1 cellular context compared by ENCODE assay signal in genomic region chr17:40100669-40101366, GRCh38.
A peak's percentile ranks its signal among the peaks of the same experiment; 100 is the strongest.
TF ChIP-seq lines count a peak whose summit lies in the region.

No MANE protein-coding gene starts in this region.

TF ChIP-seq in K562, 482 proteins besides CTCF, POLR2A, EP300 and RAD21 (continued from another document):
- TF ChIP-seq CHD7 (IDR thresholded peaks at IDR 0.05; ENCODE audit: low read depth, low read length) (no peak), YY1 (IDR thresholded peaks at IDR 0.05; ENCODE audit: borderline replicate concordance in 1 of 3, control insufficient read depth in 1 of 3, extremely low read depth in 1 of 3, insufficient read depth in 3 of 3, insufficient read length in 1 of 3, insufficient replicate concordance in 2 of 3, low read depth in 1 of 3, low read length in 2 of 3) (peak in 1 of 3 experiments; percentile 6), RHOXF2B (CRISPR knock-in tag; conservative IDR thresholded peaks at IDR 0.05) (no peak), BRF1 (IDR thresholded peaks at IDR 0.05; ENCODE audit: borderline replicate concordance, extremely low read depth, insufficient read length) (no peak), CBX3 (IDR thresholded peaks at IDR 0.05; ENCODE audit: borderline replicate concordance in 1 of 2, low read length in 2 of 2) (0 out of 3 replicates have a peak, but pooled peaks of 1 of the 2 experiments have one; percentile 69), MYNN (IDR thresholded peaks at IDR 0.05) (no peak), MYNN (CRISPR knock-in tag; IDR thresholded peaks at IDR 0.05) (no peak), ZNF280B (CRISPR knock-in tag; IDR thresholded peaks at IDR 0.05) (no peak), CXXC5 (CRISPR knock-in tag; IDR thresholded peaks at IDR 0.05) (peak; percentile 80), SRF (CRISPR knock-in tag; IDR thresholded peaks at IDR 0.05) (no peak), ZBTB12 (CRISPR knock-in tag; IDR thresholded peaks at IDR 0.05) (0 out of 2 replicates have a peak, but pooled peaks have one; percentile 20), GABPB1 (CRISPR knock-in tag; IDR thresholded peaks at IDR 0.05) (peak; percentile 36), CBFA2T2 (conservative IDR thresholded peaks at IDR 0.05) (peak; percentile 61), GTF2E2 (tag; IDR thresholded peaks at IDR 0.05) (no peak), TAF1 (IDR thresholded peaks at IDR 0.05; ENCODE audit: control insufficient read depth, extremely low read depth, insufficient read depth, low read length, severe bottlenecking) (peak; percentile 27), CSDE1 (IDR thresholded peaks at IDR 0.05) (no peak), MLX (CRISPR knock-in tag; conservative IDR thresholded peaks at IDR 0.05) (0 out of 4 replicates have a peak, but pooled peaks of 1 of the 2 experiments have one; percentile 49), SIX5 (IDR thresholded peaks at IDR 0.05; ENCODE audit: borderline replicate concordance in 1 of 2, insufficient read depth in 1 of 2, low read depth in 1 of 2, low read length in 2 of 2) (peak; percentile 54 to 71; a peak in 3 of 4 replicates), ZNF165 (CRISPR knock-in tag; IDR thresholded peaks at IDR 0.05; ENCODE audit: borderline replicate concordance) (no peak), AFF1 (IDR thresholded peaks at IDR 0.05; ENCODE audit: low read depth in 1 of 2, partially characterized antibody in 2 of 2) (peak in 1 of 2 experiments; percentile 80), TAF15 (IDR thresholded peaks at IDR 0.05; ENCODE audit: low read depth, low read length) (no peak)
